29 cellular contexts compared by ENCODE assay signal in genomic region chr11:46860218-46860617, GRCh38. TPM values are rescaled to one million over a fixed set of nuclear protein-coding genes. Genes with fewer than 3 reads are reported as not detected.
"Had no signal": no experiment of that assay in that cellular context is flagged by ENCODE, and none has a peak within 500 bp of the region (broad histone marks: within the 10 kb centered on the region; RNA-seq: fewer than 3 reads in every experiment).

No MANE protein-coding gene starts in this region.

- H3K27me3 Mint-ChIP-seq: stimulated activated naive B cell treated with anti-CD40 and anti-IgM and Interleukin-4, amounts not matched to agents 10 μg/mL and 1 μg/mL and 100 μg/mL, for 72 hours; type B pancreatic cell had no signal

- H3K4me1 Mint-ChIP-seq: naive B cell; naive thymus-derived CD8-positive, alpha-beta T cell; nephron progenitor cell; neural crest cell; stimulated activated effector memory CD8-positive, alpha-beta T cell treated with anti-CD3 and anti-CD28 coated beads, Interleukin-12 subunit alpha, Interleukin-12 subunit beta, amount 100 ng/mL, for 72 hours had no signal

- H3K27me3 ChIP-seq: neutrophil, pancreas, right lobe of liver, stomach, suprapubic skin, testis, tibial artery, transverse colon, upper lobe of right lung, uterus had no signal

- H3K27ac Mint-ChIP-seq: natural killer cell treated with Interleukin-12 subunit alpha and Interleukin-12 subunit beta and Interleukin-15 and Interleukin-18, amount 100 ng/mL, for 72 hours; nephron progenitor cell; stimulated activated effector memory CD8-positive, alpha-beta T cell treated with anti-CD3 and anti-CD28 coated beads, Interleukin-12 subunit alpha, Interleukin-12 subunit beta, amount 100 ng/mL, for 72 hours; stimulated activated naive B cell treated with anti-CD40 and anti-IgM and Interleukin-4, amounts not matched to agents 10 μg/mL and 1 μg/mL and 100 μg/mL, for 72 hours; stimulated activated naive CD8-positive, alpha-beta T cell treated with anti-CD3 and anti-CD28 coated beads, Interleukin-15, Interleukin-2, amounts not matched to agents 100 ng/mL and 50 ng/mL, for 24 hours; type B pancreatic cell had no signal

- H3K9me3 ChIP-seq: neutrophil, pancreas, prostate gland, right lobe of liver, stomach, suprapubic skin, testis, tibial artery, transverse colon, upper lobe of right lung, uterus had no signal

- DNase-seq: naive B cell; naive thymus-derived CD8-positive, alpha-beta T cell; nephron progenitor cell; nucleus accumbens; pancreas; right cardiac atrium; right lobe of liver; small intestine; stimulated activated CD4-positive, alpha-beta T cell treated with anti-CD3 and anti-CD28 coated beads, Interleukin-15, amount 100 ng/mL, for 24 hours; stimulated activated CD4-positive, alpha-beta T cell treated with anti-CD3 and anti-CD28 coated beads, Interleukin-2, amount 100 ng/mL, for 24 hours; stimulated activated CD4-positive, alpha-beta T cell treated with anti-CD3 and anti-CD28 coated beads, Interleukin-2, amount 100 ng/mL, for 48 hours; stimulated activated CD4-positive, alpha-beta T cell treated with anti-CD3 and anti-CD28 coated beads, Interleukin-4, amount 100 ng/mL, for 24 hours; stimulated activated naive B cell treated with anti-CD40 and anti-IgM and Interleukin-4, amounts not matched to agents 10 μg/mL and 1 μg/mL and 100 μg/mL, for 72 hours; stimulated activated naive CD4-positive, alpha-beta T cell treated with Interleukin-2 at 50 U/mL for 16 hours; stomach; substantia nigra; testis; tibial artery; transverse colon; upper lobe of right lung; uterus had no signal

- H3K4me3 Mint-ChIP-seq: naive thymus-derived CD8-positive, alpha-beta T cell; natural killer cell treated with Interleukin-12 subunit alpha and Interleukin-12 subunit beta and Interleukin-15 and Interleukin-18, amount 100 ng/mL, for 72 hours; nephron progenitor cell; neural crest cell; stimulated activated effector memory CD8-positive, alpha-beta T cell treated with anti-CD3 and anti-CD28 coated beads, Interleukin-12 subunit alpha, Interleukin-12 subunit beta, amount 100 ng/mL, for 72 hours; stimulated activated naive B cell treated with anti-CD40 and anti-IgM and Interleukin-4, amounts not matched to agents 10 μg/mL and 1 μg/mL and 100 μg/mL, for 72 hours; stimulated activated naive CD8-positive, alpha-beta T cell treated with anti-CD3 and anti-CD28 coated beads, Interleukin-15, Interleukin-2, amounts not matched to agents 100 ng/mL and 50 ng/mL, for 24 hours; type B pancreatic cell had no signal

- H3K27ac ChIP-seq: neutrophil, pancreas, prostate gland, right lobe of liver, suprapubic skin, testis, tibial artery, transverse colon, upper lobe of right lung, uterus had no signal

- H3K36me3 Mint-ChIP-seq: naive B cell; natural killer cell treated with Interleukin-12 subunit alpha and Interleukin-12 subunit beta and Interleukin-15 and Interleukin-18, amount 100 ng/mL, for 72 hours; stimulated activated effector memory CD8-positive, alpha-beta T cell treated with anti-CD3 and anti-CD28 coated beads, Interleukin-12 subunit alpha, Interleukin-12 subunit beta, amount 100 ng/mL, for 72 hours; stimulated activated naive B cell treated with anti-CD40 and anti-IgM and Interleukin-4, amounts not matched to agents 10 μg/mL and 1 μg/mL and 100 μg/mL, for 72 hours had no signal

- ATAC-seq: naive thymus-derived CD8-positive, alpha-beta T cell; natural killer cell treated with Interleukin-12 subunit alpha and Interleukin-12 subunit beta and Interleukin-15 and Interleukin-18, amount 100 ng/mL, for 72 hours; pancreas; right cardiac atrium; right lobe of liver; stimulated activated effector memory CD8-positive, alpha-beta T cell treated with anti-CD3 and anti-CD28 coated beads, Interleukin-12 subunit alpha, Interleukin-12 subunit beta, amount 100 ng/mL, for 72 hours; stimulated activated naive B cell treated with anti-CD40 and anti-IgM and Interleukin-4, amounts not matched to agents 10 μg/mL and 1 μg/mL and 100 μg/mL, for 72 hours; upper lobe of right lung had no signal

- H3K4me1 ChIP-seq: pancreas, prostate gland, right lobe of liver, suprapubic skin, tibial artery, transverse colon, uterus had no signal

- H3K4me3 ChIP-seq: pancreas, prostate gland, right lobe of liver, stomach, suprapubic skin, testis, tibial artery, transverse colon, upper lobe of right lung, uterus had no signal

- H3K36me3 ChIP-seq: neutrophil, prostate gland, right lobe of liver, transverse colon, uterus had no signal

RNA-seq across cellular contexts. Expression of gene LRP4, which starts 58.1 kb away (rescaled TPM):
- total RNA-seq: naive thymus-derived CD8-positive, alpha-beta T cell had no signal
- polyA plus RNA-seq: naive thymus-derived CD8-positive, alpha-beta T cell had no signal
